9 cellular contexts compared by ENCODE assay signal in the genomic region with DNA sequence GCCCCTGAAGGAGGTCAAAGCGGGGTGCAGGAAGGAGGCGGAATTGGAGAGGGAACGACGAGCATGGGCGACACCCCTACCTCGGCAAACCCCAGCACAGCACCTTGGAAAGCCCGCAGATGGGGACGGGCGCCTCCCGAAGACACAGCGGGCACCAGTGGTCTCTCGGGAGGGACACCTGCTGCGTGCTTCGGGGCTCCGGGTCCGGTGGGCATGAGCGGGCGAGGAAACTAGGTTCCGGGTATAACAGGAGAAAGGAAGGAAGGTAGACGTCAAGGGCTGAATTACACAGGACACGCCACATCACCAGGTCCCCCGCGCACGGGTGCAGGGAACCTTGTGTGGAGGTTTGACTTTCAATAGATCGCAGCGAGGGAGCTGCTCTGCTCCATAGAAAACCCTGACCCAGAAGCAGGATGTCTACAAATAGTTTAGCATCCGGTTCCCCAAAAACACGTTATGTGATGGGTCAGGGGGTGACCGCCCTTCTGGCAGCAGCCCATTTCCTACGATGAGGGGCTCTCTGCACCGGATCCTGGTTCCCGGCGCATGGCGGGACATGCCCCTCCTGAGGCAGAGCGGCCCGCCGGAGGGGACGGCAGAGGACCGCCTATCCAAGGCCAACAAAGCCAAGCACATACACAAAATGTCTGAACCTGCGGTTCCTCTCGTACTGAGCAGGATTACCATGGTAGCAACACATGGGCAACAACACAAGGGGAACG.
DNase-seq lines count a peak whose midpoint lies in the region; ATAC-seq, FAIRE-seq and TF ChIP-seq lines count a peak whose summit lies in the region.
"Had no signal": no experiment of that assay in that cellular context is flagged by ENCODE, and none has a peak within 500 bp of the region (broad histone marks: within the 10 kb centered on the region; RNA-seq: fewer than 3 reads in every experiment).

No MANE protein-coding gene starts in this region.

- H3K27me3 Mint-ChIP-seq in activated CD8-positive, alpha-beta memory T cell treated with anti-CD3 and anti-CD28 coated beads, Interleukin-2, amount 10 ng/mL, durations not matched to agents 7 days and 5 days = peaks cover 5% of the 10 kb centered on the region

- WGBS in testis, 2 donors = 32 to 36% methylated on average over 26 to 42 of the region's 42 CpGs

- intact Hi-C loops in testis (cut with DNase I; ENCODE audit: low total_unique reads) = no loop called here

- peak overlapping the region; percentile 48 for H3K4me3 ChIP-seq in NT2/D1 (ENCODE audit: insufficient read length, low read depth)
- H3K4me3 ChIP-seq in iPS-15b (ENCODE audit: low read depth, low read length) = peak overlapping the region; percentile 48
- H3K4me3 ChIP-seq in testis = peak overlapping the region; percentile 51 to 63

- no peaks in the 10 kb centered on the region for H3K9me3 Mint-ChIP-seq in activated CD8-positive, alpha-beta memory T cell treated with anti-CD3 and anti-CD28 coated beads, Interleukin-2, amount 10 ng/mL, durations not matched to agents 7 days and 5 days (ENCODE audit: low read depth)

- no peak for TF ChIP-seq POLR2A in testis (IDR thresholded peaks at IDR 0.05)

- H3K4me1 Mint-ChIP-seq in activated CD8-positive, alpha-beta memory T cell treated with anti-CD3 and anti-CD28 coated beads, Interleukin-2, amount 10 ng/mL, durations not matched to agents 7 days and 5 days = peaks cover 16% of the 10 kb centered on the region
- H3K4me1 Mint-ChIP-seq: neural crest cell had no signal

- no peak for TF ChIP-seq CTCF in testis (IDR thresholded peaks at IDR 0.05)

- no peak for DNase-seq in activated CD8-positive, alpha-beta memory T cell treated with anti-CD3 and anti-CD28 coated beads, Interleukin-2, amount 10 ng/mL, durations not matched to agents 7 days and 5 days
- DNase-seq in activated CD8-positive, alpha-beta memory T cell treated with anti-CD3 and anti-CD28 coated beads, Interleukin-2, amount 50 U/mL, for 4 hours = no peak
- DNase-seq in NT2/D1 (ENCODE audit: low read depth, low spot score) (no peak), testis (no peak), MV-4-11 (lab: John Stamatoyannopoulos, UW) (no peak), frontal cortex (ENCODE audit: low spot score in 2 of 2) (no peak)

- CTCF ChIA-PET in activated CD8-positive, alpha-beta memory T cell treated with anti-CD3 and anti-CD28 coated beads, Interleukin-2, amount 10 ng/mL, durations not matched to agents 7 days and 5 days (lab: Charles Lee) = no interaction called here

- H3K27me3 ChIP-seq in NT2/D1 (ENCODE audit: insufficient read depth, insufficient read length) (peaks cover 16% of the 10 kb centered on the region), iPS-15b (ENCODE audit: control insufficient read depth, insufficient read depth, low read length) (no peaks in the 10 kb centered on the region), testis (no peaks in the 10 kb centered on the region)

- H3K36me3 Mint-ChIP-seq in activated CD8-positive, alpha-beta memory T cell treated with anti-CD3 and anti-CD28 coated beads, Interleukin-2, amount 10 ng/mL, durations not matched to agents 7 days and 5 days = no peaks in the 10 kb centered on the region

- FAIRE-seq in frontal cortex (lab: Jason Lieb, UNC) = no peak

- peak overlapping the region; percentile 76 for H3K4me3 Mint-ChIP-seq in activated CD8-positive, alpha-beta memory T cell treated with anti-CD3 and anti-CD28 coated beads, Interleukin-2, amount 10 ng/mL, durations not matched to agents 7 days and 5 days
- H3K4me3 Mint-ChIP-seq: neural crest cell had no signal

- H3K36me3 ChIP-seq in NT2/D1 (ENCODE audit: insufficient read depth, insufficient read length, low read length) (no peaks in the 10 kb centered on the region), iPS-15b (ENCODE audit: control insufficient read depth, insufficient read depth, low read length) (no peaks in the 10 kb centered on the region), testis (ENCODE audit: low read depth, missing control alignments) (no peaks in the 10 kb centered on the region)

- H3K9me3 ChIP-seq in NT2/D1 (ENCODE audit: insufficient read depth, low read length) (no peaks in the 10 kb centered on the region; the same call in 1 of the 2 replicates), iPS-15b (ENCODE audit: control insufficient read depth, insufficient read depth, low read length) (no peaks in the 10 kb centered on the region), testis (no peaks in the 10 kb centered on the region)

- H3K27ac Mint-ChIP-seq in activated CD8-positive, alpha-beta memory T cell treated with anti-CD3 and anti-CD28 coated beads, Interleukin-2, amount 10 ng/mL, durations not matched to agents 7 days and 5 days = no peak overlapping the region

- H3K9ac ChIP-seq in NT2/D1 (ENCODE audit: insufficient read length, low read depth) = peak overlapping the region; percentile 65
- no peak overlapping the region for H3K9ac ChIP-seq in iPS-15b (ENCODE audit: low read depth, low read length)

- H3K27ac ChIP-seq in testis = no peak overlapping the region

- peak; percentile 43 for ATAC-seq in activated CD8-positive, alpha-beta memory T cell treated with anti-CD3 and anti-CD28 coated beads, Interleukin-2, amount 10 ng/mL, durations not matched to agents 7 days and 5 days
- ATAC-seq in HG03342 (IDR thresholded peaks at IDR 0.05; ENCODE audit: unreplicated experiment) = no peak

- no peaks in the 10 kb centered on the region for H3K4me1 ChIP-seq in NT2/D1 (ENCODE audit: insufficient read depth, insufficient read length)
- H3K4me1 ChIP-seq in iPS-15b (ENCODE audit: control insufficient read depth, insufficient read depth, low read length) = no peaks in the 10 kb centered on the region
- H3K4me1 ChIP-seq in testis = no peaks in the 10 kb centered on the region
